ENCODE assay signal across 1 cellular context in genomic region chr20:32667030-32667429, GRCh38.
TF ChIP-seq lines count a peak whose summit lies in the region.

No MANE protein-coding gene starts in this region.

TF ChIP-seq in HepG2, 621 proteins besides CTCF, POLR2A, EP300 and RAD21 (continued from another document):
- TF ChIP-seq ZNF687 (CRISPR knock-in tag; IDR thresholded peaks at IDR 0.05) (0 out of 2 replicates have a peak, but pooled peaks have one; percentile 14), DMTF1 (CRISPR knock-in tag; IDR thresholded peaks at IDR 0.05) (no peak), ZNF142 (CRISPR knock-in tag; IDR thresholded peaks at IDR 0.05) (no peak), AHDC1 (CRISPR knock-in tag; IDR thresholded peaks at IDR 0.05; ENCODE audit: borderline replicate concordance) (no peak)
TF ChIP-seq in HepG2: peak in this region for 2.
